ENCODE assay signal across 8 cellular contexts in the genomic region with DNA sequence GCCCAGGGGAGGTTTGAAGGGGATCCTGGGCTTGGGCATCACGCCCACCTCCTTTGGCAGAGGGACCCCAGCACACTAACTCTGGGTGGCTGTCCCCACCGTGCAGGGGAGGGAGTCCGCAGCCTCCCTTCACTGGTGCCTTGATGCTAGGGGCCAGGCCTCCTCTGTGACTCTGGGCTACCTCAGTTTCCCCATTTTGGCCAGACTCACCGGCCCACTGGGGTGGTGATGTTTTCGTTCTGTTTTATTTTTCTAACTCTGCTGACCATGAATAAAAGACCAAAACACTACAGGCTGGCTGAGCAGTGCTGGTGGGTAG. TPM values are rescaled to one million over a fixed set of nuclear protein-coding genes. Genes with fewer than 3 reads are reported as not detected.
DNase-seq lines count a peak whose midpoint lies in the region; ATAC-seq and TF ChIP-seq lines count a peak whose summit lies in the region.

No MANE protein-coding gene starts in this region.

- peaks cover 13% of the 10 kb centered on the region for H3K36me3 ChIP-seq in mammary epithelial cell (ENCODE audit: insufficient read depth, low read length)
- peaks cover 11 to 13% of the 10 kb centered on the region in 2 donors for H3K36me3 ChIP-seq in mucosa of rectum (ENCODE audit: control insufficient read depth in 2 of 2, insufficient read depth in 2 of 2, low read length in 2 of 2)
- no peaks in the 10 kb centered on the region for H3K36me3 ChIP-seq in aorta (ENCODE audit: control insufficient read depth in 1 of 2, insufficient read depth in 2 of 2, low read length in 1 of 2)

- H3K27me3 Mint-ChIP-seq in stimulated activated naive CD8-positive, alpha-beta T cell treated with anti-CD3 and anti-CD28 coated beads, Interleukin-15, Interleukin-2, amounts not matched to agents 100 ng/mL and 50 ng/mL, for 24 hours, result no peaks in the 10 kb centered on the region

- dilution Hi-C loops in mammary epithelial cell (cut with HindIII; ENCODE audit: low sequenced_read_pairs), result no loop called here

- H2AFZ ChIP-seq in mammary epithelial cell (ENCODE audit: low read depth, low read length), result peak overlapping the region; percentile 64

- no peak for TF ChIP-seq CTCF in mammary epithelial cell (conservative IDR thresholded peaks at IDR 0.05 in 1 of 2, IDR thresholded peaks at IDR 0.05 in 1 of 2; ENCODE audit: extremely low read depth in 1 of 2, insufficient read depth in 1 of 2, low read depth in 1 of 2, low read length in 2 of 2)

- H3K4me1 Mint-ChIP-seq in stimulated activated naive CD8-positive, alpha-beta T cell treated with anti-CD3 and anti-CD28 coated beads, Interleukin-15, Interleukin-2, amounts not matched to agents 100 ng/mL and 50 ng/mL, for 24 hours (ENCODE audit: low read depth), result peaks cover 14% of the 10 kb centered on the region

- ATAC-seq in stimulated activated naive CD8-positive, alpha-beta T cell treated with anti-CD3 and anti-CD28 coated beads, Interleukin-15, Interleukin-2, amounts not matched to agents 100 U/mL and 50 U/mL, for 24 hours, result no peak
- no peak for ATAC-seq in aorta (ENCODE audit: low FRiP score)

- H3K27ac ChIP-seq in mammary epithelial cell (ENCODE audit: insufficient read depth, low read depth, low read length), result peak overlapping the region; percentile 95
- H3K27ac ChIP-seq in mucosa of rectum (ENCODE audit: low read depth in 2 of 2, low read length in 2 of 2), result peak overlapping the region; percentile 78 to 91
- peak overlapping the region; percentile 34 to 79 for H3K27ac ChIP-seq in aorta (ENCODE audit: low read depth in 1 of 2, low read length in 2 of 2)

- no peak for DNase-seq in stimulated activated naive CD8-positive, alpha-beta T cell treated with anti-CD3 and anti-CD28 coated beads, Interleukin-15, Interleukin-2, amounts not matched to agents 100 U/mL and 50 U/mL, for 24 hours
- DNase-seq in mammary epithelial cell (no peak), aorta (no peak), amniotic stem cell (lab: John Stamatoyannopoulos, UW) (no peak), NCI-H1105 (lab: John Stamatoyannopoulos, UW) (no peak), T1000 (lab: John Stamatoyannopoulos, UW) (no peak)

- no peaks in the 10 kb centered on the region for H3K27me3 ChIP-seq in mammary epithelial cell (ENCODE audit: insufficient read depth, low read length)
- no peaks in the 10 kb centered on the region for H3K27me3 ChIP-seq in mucosa of rectum (ENCODE audit: control insufficient read depth in 2 of 2, insufficient read depth in 2 of 2, low read length in 2 of 2)
- H3K27me3 ChIP-seq in aorta (ENCODE audit: control insufficient read depth in 1 of 2, insufficient read depth in 2 of 2, low read length in 1 of 2), result no peaks in the 10 kb centered on the region

- CTCF ChIA-PET in mammary epithelial cell (lab: Charles Lee; ENCODE audit: low non-redundant PET), result interaction anchor here (0.6 to 1.0 kb wide), 3 partner anchors 15 to 161 kb away, joined by 3 to 6 read pairs (median 4); a partner anchor contains a TSS

- no peaks in the 10 kb centered on the region for H4K20me1 ChIP-seq in mammary epithelial cell (ENCODE audit: insufficient read depth, low read length)

- H3K4me3 ChIP-seq in mammary epithelial cell (replicated peaks in 1 of 3; ENCODE audit: insufficient read depth in 1 of 3, low read depth in 2 of 3, low read length in 3 of 3), result peak overlapping the region; percentile 96 to 98 (median 97)
- peak overlapping the region; percentile 69 to 76 for H3K4me3 ChIP-seq in mucosa of rectum (ENCODE audit: low read length in 2 of 2)
- peak overlapping the region in 1 of 2 donors; percentile 8 for H3K4me3 ChIP-seq in aorta (ENCODE audit: low read length in 2 of 2)

- H3K9ac ChIP-seq in mammary epithelial cell (ENCODE audit: insufficient read depth, low read length) (peak overlapping the region; percentile 94), mucosa of rectum (ENCODE audit: low read depth in 1 of 2, low read length in 2 of 2) (peak overlapping the region; percentile 81 to 88)

- peak overlapping the region; percentile 92 for H3K4me3 Mint-ChIP-seq in stimulated activated naive CD8-positive, alpha-beta T cell treated with anti-CD3 and anti-CD28 coated beads, Interleukin-15, Interleukin-2, amounts not matched to agents 100 ng/mL and 50 ng/mL, for 24 hours

- 17% methylated on average over 4 of the region's 5 CpGs for WGBS in mammary epithelial cell (ENCODE audit: low coverage, missing lambda C conversion rate)
- WGBS in aorta, 2 donors, result 27 to 31% methylated on average over 5 of the region's 5 CpGs

- H3K36me3 Mint-ChIP-seq in stimulated activated naive CD8-positive, alpha-beta T cell treated with anti-CD3 and anti-CD28 coated beads, Interleukin-15, Interleukin-2, amounts not matched to agents 100 ng/mL and 50 ng/mL, for 24 hours (ENCODE audit: low read depth), result peaks cover 21% of the 10 kb centered on the region

- no TSS peak for BruUV-seq in mammary epithelial cell (replicated peaks; lab: Mats Ljungman, UMichigan)

- H3K4me2 ChIP-seq in mammary epithelial cell (ENCODE audit: insufficient read depth, low read depth, low read length), result peak overlapping the region; percentile 86

- H3K4me1 ChIP-seq in mammary epithelial cell (ENCODE audit: insufficient read depth, low read length), result peaks cover 30% of the 10 kb centered on the region
- peaks cover 17 to 18% of the 10 kb centered on the region in 2 donors for H3K4me1 ChIP-seq in mucosa of rectum (ENCODE audit: control insufficient read depth in 2 of 2, insufficient read depth in 2 of 2, low read length in 2 of 2)
- H3K4me1 ChIP-seq in aorta (ENCODE audit: control insufficient read depth in 1 of 2, insufficient read depth in 2 of 2, low read length in 2 of 2), result no peaks in the 10 kb centered on the region

- in situ Hi-C loops in mammary epithelial cell (cut with MboI; ENCODE audit: low sequenced_read_pairs in 2 of 2), result loop anchor here in 1 of 2 donors (25.0 kb wide), 2 partner anchors 304 to 404 kb away; a partner anchor contains a TSS

- H3K9me3 Mint-ChIP-seq in stimulated activated naive CD8-positive, alpha-beta T cell treated with anti-CD3 and anti-CD28 coated beads, Interleukin-15, Interleukin-2, amounts not matched to agents 100 ng/mL and 50 ng/mL, for 24 hours, result no peaks in the 10 kb centered on the region

- intact Hi-C loops in mammary epithelial cell (cut with micrococcal nuclease) (loop anchor here (5.0 kb wide), 1 partner anchor 159 kb away; a partner anchor contains a TSS), aorta (cut with DNase I) (no loop called here)

- H3K9me3 ChIP-seq in mammary epithelial cell (replicated peaks; ENCODE audit: insufficient read depth, low read length) (no peaks in the 10 kb centered on the region), mucosa of rectum (ENCODE audit: control insufficient read depth in 2 of 2, low read length in 2 of 2) (no peaks in the 10 kb centered on the region), aorta (ENCODE audit: control insufficient read depth, low read length) (no peaks in the 10 kb centered on the region)

- peaks cover 44% of the 10 kb centered on the region for H3K79me2 ChIP-seq in mammary epithelial cell (ENCODE audit: insufficient read depth, low read length)

- H3K27ac Mint-ChIP-seq in stimulated activated naive CD8-positive, alpha-beta T cell treated with anti-CD3 and anti-CD28 coated beads, Interleukin-15, Interleukin-2, amounts not matched to agents 100 ng/mL and 50 ng/mL, for 24 hours, result peak overlapping the region; percentile 94

RNA-seq across cellular contexts. Expression of a gene that starts 0.5 kb away (rescaled TPM):
- total RNA-seq in mammary epithelial cell (100 to 1,000 TPM in 1 of 2 donors, 10 to 100 TPM in 1; 56.3 to 129 TPM), aorta (10 to 100 TPM; 77.3 to 80.3 TPM)
- polyA plus RNA-seq in mammary epithelial cell (125 TPM), aorta (100 to 1,000 TPM in 1 of 2 donors, 10 to 100 TPM in 1; 39.3 to 136 TPM)
- polyA minus RNA-seq in mammary epithelial cell, result 66.4 TPM

RNA-seq across cellular contexts. Expression of a gene that starts 8.2 kb away (rescaled TPM):
- total RNA-seq in mammary epithelial cell (100 to 1,000 TPM in 1 of 2 donors, 10 to 100 TPM in 1; 29.5 to 127 TPM), aorta (100 to 1,000 TPM in 1 of 2 donors, 10 to 100 TPM in 1; 95.5 to 118 TPM)
- polyA plus RNA-seq in mammary epithelial cell (57.6 TPM), aorta (100 to 1,000 TPM in 1 of 2 donors, 10 to 100 TPM in 1; 22.2 to 151 TPM)
- polyA minus RNA-seq in mammary epithelial cell, result 127 TPM

RNA-seq across cellular contexts. Expression of a gene that starts 14.2 kb away (rescaled TPM):
- total RNA-seq in mammary epithelial cell, result 10 to 100 TPM; 11.7 to 31.0 TPM
- polyA plus RNA-seq in mammary epithelial cell, result 11.5 TPM
- polyA minus RNA-seq in mammary epithelial cell, result 18.6 TPM
- total RNA-seq in aorta, result 10 to 100 TPM; 20.3 to 34.3 TPM
- polyA plus RNA-seq in aorta, result 10 to 100 TPM in 1 of 2 donors, 1 to 10 TPM in 1; 8.5 to 43.9 TPM

RNA-seq across cellular contexts. Expression of a gene that starts 22.8 kb away (rescaled TPM):
- total RNA-seq in mammary epithelial cell (1 to 10 TPM; 2.0 to 3.7 TPM), aorta (1 to 10 TPM; 2.0 to 2.6 TPM)
- polyA plus RNA-seq in mammary epithelial cell (1.1 TPM), aorta (1 to 10 TPM; 1.5 to 2.0 TPM)
- polyA minus RNA-seq in mammary epithelial cell, result 4.2 TPM

RNA-seq across cellular contexts. Expression of a gene that starts 29.0 kb away (rescaled TPM):
- total RNA-seq in mammary epithelial cell (under 1 TPM; 0.14 to 0.17 TPM), aorta (1 to 10 TPM; 2.0 to 2.6 TPM)
- polyA plus RNA-seq in mammary epithelial cell (0.07 TPM), aorta (1 to 10 TPM; 1.0 to 1.1 TPM)
- polyA minus RNA-seq in mammary epithelial cell, result not detected
